13 cellular contexts compared by ENCODE assay signal in the genomic region with DNA sequence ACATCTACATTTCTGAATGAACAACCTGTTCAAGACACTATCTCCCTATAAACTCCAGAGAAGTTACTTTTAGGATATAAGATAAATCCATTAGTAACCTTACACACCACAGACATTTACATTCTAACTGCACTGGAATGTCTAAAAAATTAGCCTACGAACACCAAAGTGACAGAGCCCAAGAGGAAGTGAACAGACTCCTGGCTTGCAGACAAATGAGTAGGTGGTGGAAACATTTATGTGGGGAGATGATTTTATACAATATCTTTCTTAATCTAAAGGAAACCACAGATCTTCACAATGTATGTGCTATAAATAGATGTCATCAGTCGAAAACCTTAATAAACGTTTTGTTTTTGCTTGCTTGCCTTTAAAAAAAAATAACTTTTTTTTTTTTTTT. TPM values are rescaled to one million over a fixed set of nuclear protein-coding genes. Genes with fewer than 3 reads are reported as not detected.
DNase-seq lines count a peak whose midpoint lies in the region; ATAC-seq, FAIRE-seq and TF ChIP-seq lines count a peak whose summit lies in the region.
"Had no signal": no experiment of that assay in that cellular context is flagged by ENCODE, and none has a peak within 500 bp of the region (broad histone marks: within the 10 kb centered on the region; RNA-seq: fewer than 3 reads in every experiment).

No MANE protein-coding gene starts in this region.

- H3K4me3 ChIP-seq in AG10803 (ENCODE audit: low read length): no peak overlapping the region
- H3K4me3 ChIP-seq in epithelial cell of esophagus (ENCODE audit: low read length): no peak overlapping the region

- FAIRE-seq in GM12891 (lab: Jason Lieb, UNC) (no peak), GM12892 (lab: Jason Lieb, UNC) (no peak)
- FAIRE-seq: GM19239 had no signal

- H3K9me3 ChIP-seq in T-helper 17 cell (ENCODE audit: control insufficient read depth, low read length, poor library complexity, severe bottlenecking): no peaks in the 10 kb centered on the region

- H3K4me3 Mint-ChIP-seq in T-helper 17 cell: peak overlapping the region; percentile 87

- H3K27ac Mint-ChIP-seq in T-helper 17 cell: peak overlapping the region; percentile 96

- TF ChIP-seq POLR2A in GM12891 (IDR thresholded peaks at IDR 0.05; ENCODE audit: low read depth, low read length) (no peak), GM12892 (IDR thresholded peaks at IDR 0.05; ENCODE audit: low read depth, low read length) (no peak)

- peaks cover 3% of the 10 kb centered on the region for H3K36me3 Mint-ChIP-seq in T-helper 17 cell (ENCODE audit: low read depth)

- peak; percentile 17 for ATAC-seq in T-helper 17 cell
- no peak for ATAC-seq in HG02588 (IDR thresholded peaks at IDR 0.05; ENCODE audit: unreplicated experiment)

- DNase-seq in AG10803 (ENCODE audit: low read depth) (peak; percentile 55), GM12891 (ENCODE audit: insufficient read length, low spot score) (no peak), T-helper 17 cell (no peak), epithelial cell of esophagus (ENCODE audit: low read depth) (peak; percentile 8), GM12892 (ENCODE audit: insufficient read length) (no peak), NCI-H2081 (lab: John Stamatoyannopoulos, UW) (no peak), NCI-H1694 (lab: John Stamatoyannopoulos, UW) (no peak)
- DNase-seq: aorta, hippocampal formation, NCI-H1105 treated with DMSO at 0.1 percent for 48 hours, SW 1271 had no signal

- H3K27me3 Mint-ChIP-seq in T-helper 17 cell: no peaks in the 10 kb centered on the region

- TF ChIP-seq CTCF in AG10803 (conservative IDR thresholded peaks at IDR 0.05; ENCODE audit: low read length) (no peak), epithelial cell of esophagus (IDR thresholded peaks at IDR 0.05; ENCODE audit: insufficient read depth, low read depth, low read length, missing control alignments) (no peak)

- peaks cover 32% of the 10 kb centered on the region for H3K4me1 Mint-ChIP-seq in T-helper 17 cell

TF ChIP-seq in GM12891, 5 proteins besides CTCF, POLR2A, EP300 and RAD21:
- TF ChIP-seq TAF1 (IDR thresholded peaks at IDR 0.05; ENCODE audit: low read depth, low read length): no peak
- TF ChIP-seq SPI1 (IDR thresholded peaks at IDR 0.05; ENCODE audit: low read depth, low read length): peak; percentile 75
TF ChIP-seq in GM12891: peak in this region for 1.

RNA-seq across cellular contexts. Expression of gene ZNF652, which starts 18.8 kb away (rescaled TPM):
- 1.3 TPM for polyA plus RNA-seq in GM12891 (2012; ENCODE audit: low read depth, missing spikeins)
- 10 to 100 TPM; 53.5 to 56.9 TPM for total RNA-seq in T-helper 17 cell
- polyA plus RNA-seq in GM12892 (2012; ENCODE audit: missing spikeins): 3.4 TPM

Comparison
In these comparisons a context has a peak if more than half of its experiments do, and no peak if none do; other contexts are left out.
1. DNase-seq: peak in AG10803 (single experiment) and epithelial cell of esophagus (single experiment); none in GM12891 (single experiment), T-helper 17 cell (0 of 3), GM12892 (single experiment), NCI-H2081 (0 of 2) and NCI-H1694 (single experiment).